ENCODE assay signal across 1 cellular context in the genomic region with DNA sequence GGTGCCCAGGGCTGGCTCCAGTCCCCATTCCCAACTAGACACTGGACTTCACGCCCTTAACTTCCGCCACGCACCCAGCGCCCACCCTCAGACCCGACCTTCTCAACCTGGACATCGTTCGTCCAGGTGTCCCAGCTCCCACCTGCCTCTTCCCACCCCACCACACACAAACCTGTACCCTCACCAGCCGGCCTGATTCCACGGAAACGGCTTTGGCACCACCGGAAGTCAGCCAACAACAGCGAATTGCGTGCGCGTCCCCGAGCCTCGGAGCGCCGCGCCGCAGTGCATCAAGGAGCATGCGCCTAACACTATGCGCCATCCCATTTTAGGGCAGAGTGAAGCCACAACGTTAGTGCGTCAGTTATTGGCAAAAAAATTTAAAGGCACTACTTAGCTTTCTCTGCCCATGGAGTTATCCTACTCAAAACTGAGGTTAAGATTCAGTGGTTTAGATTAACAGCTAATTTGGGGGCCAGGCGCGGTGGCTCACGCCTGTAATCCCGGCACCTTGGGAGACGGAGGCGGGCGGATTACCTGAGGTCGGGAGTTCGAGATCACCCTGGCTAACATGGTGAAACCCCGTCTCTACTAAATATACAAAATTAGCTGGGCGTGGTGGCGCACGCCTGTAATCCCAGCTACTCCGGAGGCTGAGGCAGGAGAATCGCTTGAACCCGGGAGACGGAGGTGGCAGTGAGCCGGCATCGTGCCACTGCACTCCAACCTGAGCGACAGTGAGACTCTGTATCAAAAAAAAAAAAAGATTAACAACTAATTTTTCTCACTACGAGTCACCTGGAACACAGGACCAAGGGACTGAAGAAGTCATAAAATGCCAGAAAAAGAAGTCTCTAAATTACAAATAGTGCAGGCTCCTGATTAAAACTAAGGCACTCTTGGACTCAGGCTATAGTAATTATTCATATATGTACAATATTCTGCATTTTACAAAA.
TF ChIP-seq lines count a peak whose summit lies in the region.

A gene with protein sequence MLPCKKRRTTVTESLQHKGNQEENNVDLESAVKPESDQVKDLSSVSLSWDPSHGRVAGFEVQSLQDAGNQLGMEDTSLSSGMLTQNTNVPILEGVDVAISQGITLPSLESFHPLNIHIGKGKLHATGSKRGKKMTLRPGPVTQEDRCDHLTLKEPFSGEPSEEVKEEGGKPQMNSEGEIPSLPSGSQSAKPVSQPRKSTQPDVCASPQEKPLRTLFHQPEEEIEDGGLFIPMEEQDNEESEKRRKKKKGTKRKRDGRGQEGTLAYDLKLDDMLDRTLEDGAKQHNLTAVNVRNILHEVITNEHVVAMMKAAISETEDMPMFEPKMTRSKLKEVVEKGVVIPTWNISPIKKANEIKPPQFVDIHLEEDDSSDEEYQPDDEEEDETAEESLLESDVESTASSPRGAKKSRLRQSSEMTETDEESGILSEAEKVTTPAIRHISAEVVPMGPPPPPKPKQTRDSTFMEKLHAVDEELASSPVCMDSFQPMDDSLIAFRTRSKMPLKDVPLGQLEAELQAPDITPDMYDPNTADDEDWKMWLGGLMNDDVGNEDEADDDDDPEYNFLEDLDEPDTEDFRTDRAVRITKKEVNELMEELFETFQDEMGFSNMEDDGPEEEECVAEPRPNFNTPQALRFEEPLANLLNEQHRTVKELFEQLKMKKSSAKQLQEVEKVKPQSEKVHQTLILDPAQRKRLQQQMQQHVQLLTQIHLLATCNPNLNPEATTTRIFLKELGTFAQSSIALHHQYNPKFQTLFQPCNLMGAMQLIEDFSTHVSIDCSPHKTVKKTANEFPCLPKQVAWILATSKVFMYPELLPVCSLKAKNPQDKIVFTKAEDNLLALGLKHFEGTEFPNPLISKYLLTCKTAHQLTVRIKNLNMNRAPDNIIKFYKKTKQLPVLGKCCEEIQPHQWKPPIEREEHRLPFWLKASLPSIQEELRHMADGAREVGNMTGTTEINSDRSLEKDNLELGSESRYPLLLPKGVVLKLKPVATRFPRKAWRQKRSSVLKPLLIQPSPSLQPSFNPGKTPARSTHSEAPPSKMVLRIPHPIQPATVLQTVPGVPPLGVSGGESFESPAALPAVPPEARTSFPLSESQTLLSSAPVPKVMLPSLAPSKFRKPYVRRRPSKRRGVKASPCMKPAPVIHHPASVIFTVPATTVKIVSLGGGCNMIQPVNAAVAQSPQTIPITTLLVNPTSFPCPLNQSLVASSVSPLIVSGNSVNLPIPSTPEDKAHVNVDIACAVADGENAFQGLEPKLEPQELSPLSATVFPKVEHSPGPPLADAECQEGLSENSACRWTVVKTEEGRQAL (N-terminal part only) (minus strand): TSS at position 240 of the 956 bp plus-strand sequence. CDS start 3,434 bp downstream, outside the sequence.

TF ChIP-seq in HepG2, 621 proteins besides CTCF, POLR2A, EP300 and RAD21 (continued from another document and continues in another):
- TF ChIP-seq, protein P1, sequence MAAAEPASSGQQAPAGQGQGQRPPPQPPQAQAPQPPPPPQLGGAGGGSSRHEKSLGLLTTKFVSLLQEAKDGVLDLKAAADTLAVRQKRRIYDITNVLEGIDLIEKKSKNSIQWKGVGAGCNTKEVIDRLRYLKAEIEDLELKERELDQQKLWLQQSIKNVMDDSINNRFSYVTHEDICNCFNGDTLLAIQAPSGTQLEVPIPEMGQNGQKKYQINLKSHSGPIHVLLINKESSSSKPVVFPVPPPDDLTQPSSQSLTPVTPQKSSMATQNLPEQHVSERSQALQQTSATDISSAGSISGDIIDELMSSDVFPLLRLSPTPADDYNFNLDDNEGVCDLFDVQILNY (CRISPR knock-in tag; conservative IDR thresholded peaks at IDR 0.05) = no peak
- TF ChIP-seq FOXA1 (IDR thresholded peaks at IDR 0.05) (no peak), FOXA1 (CRISPR knock-in tag; IDR thresholded peaks at IDR 0.05) (peak; percentile 32; the same call in 1 of the 2 replicates), YEATS4 (CRISPR knock-in tag; IDR thresholded peaks at IDR 0.05; ENCODE audit: borderline replicate concordance) (peak; percentile 32), BRD4 (CRISPR knock-in tag; IDR thresholded peaks at IDR 0.05) (no peak), NFYB (CRISPR knock-in tag; IDR thresholded peaks at IDR 0.05) (peak; percentile 12; the same call in 1 of the 2 replicates), HNRNPLL (IDR thresholded peaks at IDR 0.05; ENCODE audit: low read depth, low read length, poor library complexity, severe bottlenecking) (peak; percentile 84), JDP2 (CRISPR knock-in tag; IDR thresholded peaks at IDR 0.05; ENCODE audit: borderline replicate concordance) (no peak), KAT2B (IDR thresholded peaks at IDR 0.05; ENCODE audit: borderline replicate concordance, low read depth, low read length) (no peak), ESRRA (CRISPR knock-in tag; IDR thresholded peaks at IDR 0.05; ENCODE audit: low read depth) (peak; percentile 17; the same call in 1 of the 2 replicates), RBAK (CRISPR knock-in tag; IDR thresholded peaks at IDR 0.05) (no peak), NFE2L2 (IDR thresholded peaks at IDR 0.05; ENCODE audit: low read length) (no peak), SAP130 (CRISPR knock-in tag; IDR thresholded peaks at IDR 0.05; ENCODE audit: low read depth) (peak; percentile 96), GTF2F1 (IDR thresholded peaks at IDR 0.05; ENCODE audit: low read length) (no peak), JUNB (CRISPR knock-in tag; IDR thresholded peaks at IDR 0.05; ENCODE audit: borderline replicate concordance) (no peak), FOXC1 (CRISPR knock-in tag; IDR thresholded peaks at IDR 0.05; ENCODE audit: borderline replicate concordance) (no peak), ZNF160 (CRISPR knock-in tag; IDR thresholded peaks at IDR 0.05) (no peak), ZNF225 (CRISPR knock-in tag; IDR thresholded peaks at IDR 0.05) (peak; percentile 73), ZNF878 (CRISPR knock-in tag; IDR thresholded peaks at IDR 0.05) (no peak), TARDBP (CRISPR knock-in tag; IDR thresholded peaks at IDR 0.05) (peak; percentile 83), ASH2L (IDR thresholded peaks at IDR 0.05; ENCODE audit: insufficient read length, low read depth, low read length) (peak; percentile 68), JARID2 (CRISPR knock-in tag; IDR thresholded peaks at IDR 0.05; ENCODE audit: insufficient replicate concordance) (no peak), MTA1 (CRISPR knock-in tag; IDR thresholded peaks at IDR 0.05; ENCODE audit: borderline replicate concordance) (peak; percentile 71; the same call in 1 of the 2 replicates), ZNF3 (CRISPR knock-in tag; IDR thresholded peaks at IDR 0.05) (no peak), ZNF766 (CRISPR knock-in tag; IDR thresholded peaks at IDR 0.05; ENCODE audit: borderline replicate concordance) (peak; percentile 59; the same call in 1 of the 2 replicates)
- TF ChIP-seq, protein P2, sequence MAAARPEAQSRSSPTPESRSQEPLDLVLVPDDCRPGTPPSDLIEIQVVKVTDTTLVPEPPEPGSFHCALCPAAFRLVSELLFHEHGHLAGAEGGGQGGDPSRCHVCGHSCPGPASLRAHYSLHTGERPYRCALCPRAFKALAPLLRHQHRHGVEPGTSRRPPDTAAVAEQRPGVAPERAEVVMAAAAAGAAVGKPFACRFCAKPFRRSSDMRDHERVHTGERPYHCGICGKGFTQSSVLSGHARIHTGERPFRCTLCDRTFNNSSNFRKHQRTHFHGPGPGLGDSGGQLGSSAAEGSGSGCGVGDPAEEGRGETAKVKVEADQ (CRISPR knock-in tag; IDR thresholded peaks at IDR 0.05; ENCODE audit: borderline replicate concordance) = no peak
- TF ChIP-seq, protein P3, sequence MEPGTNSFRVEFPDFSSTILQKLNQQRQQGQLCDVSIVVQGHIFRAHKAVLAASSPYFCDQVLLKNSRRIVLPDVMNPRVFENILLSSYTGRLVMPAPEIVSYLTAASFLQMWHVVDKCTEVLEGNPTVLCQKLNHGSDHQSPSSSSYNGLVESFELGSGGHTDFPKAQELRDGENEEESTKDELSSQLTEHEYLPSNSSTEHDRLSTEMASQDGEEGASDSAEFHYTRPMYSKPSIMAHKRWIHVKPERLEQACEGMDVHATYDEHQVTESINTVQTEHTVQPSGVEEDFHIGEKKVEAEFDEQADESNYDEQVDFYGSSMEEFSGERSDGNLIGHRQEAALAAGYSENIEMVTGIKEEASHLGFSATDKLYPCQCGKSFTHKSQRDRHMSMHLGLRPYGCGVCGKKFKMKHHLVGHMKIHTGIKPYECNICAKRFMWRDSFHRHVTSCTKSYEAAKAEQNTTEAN (CRISPR knock-in tag; conservative IDR thresholded peaks at IDR 0.05) = no peak
- TF ChIP-seq, protein P4, sequence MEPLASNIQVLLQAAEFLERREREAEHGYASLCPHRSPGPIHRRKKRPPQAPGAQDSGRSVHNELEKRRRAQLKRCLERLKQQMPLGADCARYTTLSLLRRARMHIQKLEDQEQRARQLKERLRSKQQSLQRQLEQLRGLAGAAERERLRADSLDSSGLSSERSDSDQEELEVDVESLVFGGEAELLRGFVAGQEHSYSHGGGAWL (CRISPR knock-in tag; IDR thresholded peaks at IDR 0.05) = no peak; the same call in 1 of the 2 replicates
- TF ChIP-seq, protein P5, sequence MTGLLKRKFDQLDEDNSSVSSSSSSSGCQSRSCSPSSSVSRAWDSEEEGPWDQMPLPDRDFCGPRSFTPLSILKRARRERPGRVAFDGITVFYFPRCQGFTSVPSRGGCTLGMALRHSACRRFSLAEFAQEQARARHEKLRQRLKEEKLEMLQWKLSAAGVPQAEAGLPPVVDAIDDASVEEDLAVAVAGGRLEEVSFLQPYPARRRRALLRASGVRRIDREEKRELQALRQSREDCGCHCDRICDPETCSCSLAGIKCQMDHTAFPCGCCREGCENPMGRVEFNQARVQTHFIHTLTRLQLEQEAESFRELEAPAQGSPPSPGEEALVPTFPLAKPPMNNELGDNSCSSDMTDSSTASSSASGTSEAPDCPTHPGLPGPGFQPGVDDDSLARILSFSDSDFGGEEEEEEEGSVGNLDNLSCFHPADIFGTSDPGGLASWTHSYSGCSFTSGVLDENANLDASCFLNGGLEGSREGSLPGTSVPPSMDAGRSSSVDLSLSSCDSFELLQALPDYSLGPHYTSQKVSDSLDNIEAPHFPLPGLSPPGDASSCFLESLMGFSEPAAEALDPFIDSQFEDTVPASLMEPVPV (CRISPR knock-in tag; IDR thresholded peaks at IDR 0.05) = no peak; the same call in 1 of the 2 replicates
- TF ChIP-seq, protein P6, sequence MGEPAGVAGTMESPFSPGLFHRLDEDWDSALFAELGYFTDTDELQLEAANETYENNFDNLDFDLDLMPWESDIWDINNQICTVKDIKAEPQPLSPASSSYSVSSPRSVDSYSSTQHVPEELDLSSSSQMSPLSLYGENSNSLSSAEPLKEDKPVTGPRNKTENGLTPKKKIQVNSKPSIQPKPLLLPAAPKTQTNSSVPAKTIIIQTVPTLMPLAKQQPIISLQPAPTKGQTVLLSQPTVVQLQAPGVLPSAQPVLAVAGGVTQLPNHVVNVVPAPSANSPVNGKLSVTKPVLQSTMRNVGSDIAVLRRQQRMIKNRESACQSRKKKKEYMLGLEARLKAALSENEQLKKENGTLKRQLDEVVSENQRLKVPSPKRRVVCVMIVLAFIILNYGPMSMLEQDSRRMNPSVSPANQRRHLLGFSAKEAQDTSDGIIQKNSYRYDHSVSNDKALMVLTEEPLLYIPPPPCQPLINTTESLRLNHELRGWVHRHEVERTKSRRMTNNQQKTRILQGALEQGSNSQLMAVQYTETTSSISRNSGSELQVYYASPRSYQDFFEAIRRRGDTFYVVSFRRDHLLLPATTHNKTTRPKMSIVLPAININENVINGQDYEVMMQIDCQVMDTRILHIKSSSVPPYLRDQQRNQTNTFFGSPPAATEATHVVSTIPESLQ (CRISPR knock-in tag; conservative IDR thresholded peaks at IDR 0.05) = no peak
- TF ChIP-seq, protein P7, sequence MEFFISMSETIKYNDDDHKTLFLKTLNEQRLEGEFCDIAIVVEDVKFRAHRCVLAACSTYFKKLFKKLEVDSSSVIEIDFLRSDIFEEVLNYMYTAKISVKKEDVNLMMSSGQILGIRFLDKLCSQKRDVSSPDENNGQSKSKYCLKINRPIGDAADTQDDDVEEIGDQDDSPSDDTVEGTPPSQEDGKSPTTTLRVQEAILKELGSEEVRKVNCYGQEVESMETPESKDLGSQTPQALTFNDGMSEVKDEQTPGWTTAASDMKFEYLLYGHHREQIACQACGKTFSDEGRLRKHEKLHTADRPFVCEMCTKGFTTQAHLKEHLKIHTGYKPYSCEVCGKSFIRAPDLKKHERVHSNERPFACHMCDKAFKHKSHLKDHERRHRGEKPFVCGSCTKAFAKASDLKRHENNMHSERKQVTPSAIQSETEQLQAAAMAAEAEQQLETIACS (CRISPR knock-in tag; IDR thresholded peaks at IDR 0.05) = peak; percentile 99
- TF ChIP-seq, protein P8, sequence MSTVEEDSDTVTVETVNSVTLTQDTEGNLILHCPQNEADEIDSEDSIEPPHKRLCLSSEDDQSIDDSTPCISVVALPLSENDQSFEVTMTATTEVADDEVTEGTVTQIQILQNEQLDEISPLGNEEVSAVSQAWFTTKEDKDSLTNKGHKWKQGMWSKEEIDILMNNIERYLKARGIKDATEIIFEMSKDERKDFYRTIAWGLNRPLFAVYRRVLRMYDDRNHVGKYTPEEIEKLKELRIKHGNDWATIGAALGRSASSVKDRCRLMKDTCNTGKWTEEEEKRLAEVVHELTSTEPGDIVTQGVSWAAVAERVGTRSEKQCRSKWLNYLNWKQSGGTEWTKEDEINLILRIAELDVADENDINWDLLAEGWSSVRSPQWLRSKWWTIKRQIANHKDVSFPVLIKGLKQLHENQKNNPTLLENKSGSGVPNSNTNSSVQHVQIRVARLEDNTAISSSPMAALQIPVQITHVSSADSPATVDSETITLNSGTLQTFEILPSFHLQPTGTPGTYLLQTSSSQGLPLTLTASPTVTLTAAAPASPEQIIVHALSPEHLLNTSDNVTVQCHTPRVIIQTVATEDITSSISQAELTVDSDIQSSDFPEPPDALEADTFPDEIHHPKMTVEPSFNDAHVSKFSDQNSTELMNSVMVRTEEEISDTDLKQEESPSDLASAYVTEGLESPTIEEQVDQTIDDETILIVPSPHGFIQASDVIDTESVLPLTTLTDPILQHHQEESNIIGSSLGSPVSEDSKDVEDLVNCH (CRISPR knock-in tag; IDR thresholded peaks at IDR 0.05) = no peak
- TF ChIP-seq, protein P9, sequence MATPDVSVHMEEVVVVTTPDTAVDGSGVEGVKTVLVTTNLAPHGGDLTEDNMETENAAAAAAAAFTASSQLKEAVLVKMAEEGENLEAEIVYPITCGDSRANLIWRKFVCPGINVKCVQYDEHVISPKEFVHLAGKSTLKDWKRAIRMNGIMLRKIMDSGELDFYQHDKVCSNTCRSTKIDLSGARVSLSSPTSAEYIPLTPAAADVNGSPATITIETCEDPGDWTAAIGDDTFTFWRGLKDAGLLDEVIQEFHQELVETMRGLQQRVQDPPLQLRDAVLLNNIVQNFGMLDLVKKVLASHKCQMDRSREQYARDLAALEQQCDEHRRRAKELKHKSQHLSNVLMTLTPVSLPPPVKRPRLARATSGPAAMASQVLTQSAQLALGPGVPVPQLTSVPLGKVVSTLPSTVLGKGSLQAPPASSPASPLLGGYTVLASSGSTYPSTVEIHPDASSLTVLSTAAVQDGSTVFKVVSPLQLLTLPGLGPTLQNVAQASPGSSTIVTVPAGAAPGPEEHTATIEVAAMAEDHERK (CRISPR knock-in tag; IDR thresholded peaks at IDR 0.05; ENCODE audit: low read depth) = peak; percentile 97
- TF ChIP-seq, protein P10, sequence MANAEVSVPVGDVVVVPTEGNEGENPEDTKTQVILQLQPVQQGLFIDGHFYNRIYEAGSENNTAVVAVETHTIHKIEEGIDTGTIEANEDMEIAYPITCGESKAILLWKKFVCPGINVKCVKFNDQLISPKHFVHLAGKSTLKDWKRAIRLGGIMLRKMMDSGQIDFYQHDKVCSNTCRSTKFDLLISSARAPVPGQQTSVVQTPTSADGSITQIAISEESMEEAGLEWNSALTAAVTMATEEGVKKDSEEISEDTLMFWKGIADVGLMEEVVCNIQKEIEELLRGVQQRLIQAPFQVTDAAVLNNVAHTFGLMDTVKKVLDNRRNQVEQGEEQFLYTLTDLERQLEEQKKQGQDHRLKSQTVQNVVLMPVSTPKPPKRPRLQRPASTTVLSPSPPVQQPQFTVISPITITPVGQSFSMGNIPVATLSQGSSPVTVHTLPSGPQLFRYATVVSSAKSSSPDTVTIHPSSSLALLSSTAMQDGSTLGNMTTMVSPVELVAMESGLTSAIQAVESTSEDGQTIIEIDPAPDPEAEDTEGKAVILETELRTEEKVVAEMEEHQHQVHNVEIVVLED (CRISPR knock-in tag; IDR thresholded peaks at IDR 0.05; ENCODE audit: borderline replicate concordance) = peak; percentile 98
